Comparison of ENCODE assay signal across 9 cellular contexts in genomic region chr7:19117870-19118608, GRCh38. TPM values are rescaled to one million over a fixed set of nuclear protein-coding genes. Genes with fewer than 3 reads are reported as not detected.
DNase-seq lines count a peak whose midpoint lies in the region; ATAC-seq and TF ChIP-seq lines count a peak whose summit lies in the region.
"Had no signal": no experiment of that assay in that cellular context is flagged by ENCODE, and none has a peak within 500 bp of the region (broad histone marks: within the 10 kb centered on the region; RNA-seq: fewer than 3 reads in every experiment).

No MANE protein-coding gene starts in this region.

- no peaks in the 10 kb centered on the region for H3K36me3 Mint-ChIP-seq in activated naive CD8-positive, alpha-beta T cell treated with anti-CD3 and anti-CD28 coated beads, Interleukin-2, amount 50 U/mL, for 24 hours (ENCODE audit: low read depth)
- no peaks in the 10 kb centered on the region for H3K36me3 Mint-ChIP-seq in activated CD8-positive, alpha-beta T cell treated with anti-CD3 and anti-CD28 coated beads for 36 hours (ENCODE audit: low read depth)

- H3K27ac ChIP-seq in iPS-18a (ENCODE audit: low read length) (no peak overlapping the region), stomach (peak overlapping the region in 4 of 5 donors; percentile 26 to 84 (median 64)), thyroid gland (peak overlapping the region in 1 of 3 donors; percentile 14)

- TF ChIP-seq CTCF in HFF-Myc (IDR thresholded peaks at IDR 0.05; ENCODE audit: low read depth, low read length, missing control alignments) (peak; percentile 23), stomach (IDR thresholded peaks at IDR 0.05) (no peak), thyroid gland (IDR thresholded peaks at IDR 0.05) (no peak)
- no peak for TF ChIP-seq CTCF in activated CD8-positive, alpha-beta T cell treated with anti-CD3 and anti-CD28 coated beads for 36 hours (IDR thresholded peaks at IDR 0.05)

- ATAC-seq in activated naive CD8-positive, alpha-beta T cell treated with anti-CD3 and anti-CD28 coated beads, Interleukin-2, amount 50 U/mL, for 24 hours, result peak; percentile 17
- no peak for ATAC-seq in HG02885 (IDR thresholded peaks at IDR 0.05; ENCODE audit: poor library complexity, unreplicated experiment)
- no peak for ATAC-seq in activated CD8-positive, alpha-beta T cell treated with anti-CD3 and anti-CD28 coated beads for 36 hours

- peaks cover 2% of the 10 kb centered on the region for H3K4me1 Mint-ChIP-seq in activated naive CD8-positive, alpha-beta T cell treated with anti-CD3 and anti-CD28 coated beads, Interleukin-2, amount 50 U/mL, for 24 hours
- H3K4me1 Mint-ChIP-seq in activated CD8-positive, alpha-beta T cell treated with anti-CD3 and anti-CD28 coated beads for 36 hours (ENCODE audit: low read depth), result peaks cover 2% of the 10 kb centered on the region

- H3K4me3 ChIP-seq in HFF-Myc (replicated peaks; ENCODE audit: low read depth, low read length) (peak overlapping the region; percentile 94), iPS-18a (ENCODE audit: low read length) (peak overlapping the region; percentile 56), stomach (peak overlapping the region; percentile 58 to 70 (median 65)), thyroid gland (replicated peaks in 1 of 3) (peak overlapping the region in 1 of 3 donors; percentile 44)

- H3K36me3 ChIP-seq in iPS-18a (ENCODE audit: control insufficient read depth, low read depth, low read length) (no peaks in the 10 kb centered on the region), stomach (no peaks in the 10 kb centered on the region), thyroid gland (no peaks in the 10 kb centered on the region)

- POLR2A ChIA-PET in activated CD8-positive, alpha-beta T cell treated with anti-CD3 and anti-CD28 coated beads for 36 hours (lab: Charles Lee), result no interaction called here

- CTCF ChIA-PET in activated CD8-positive, alpha-beta T cell treated with anti-CD3 and anti-CD28 coated beads for 36 hours (lab: Charles Lee), result no interaction called here

- no peak for TF ChIP-seq POLR2A in stomach (IDR thresholded peaks at IDR 0.05)
- no peak for TF ChIP-seq POLR2A in thyroid gland (IDR thresholded peaks at IDR 0.05)

- no peak overlapping the region for H3K9ac ChIP-seq in iPS-18a (ENCODE audit: low read length)

- DNase-seq in HFF-Myc (ENCODE audit: extremely low read depth, low read depth) (no peak), stomach (no peak), thyroid gland (no peak)
- DNase-seq in activated naive CD8-positive, alpha-beta T cell treated with anti-CD3 and anti-CD28 coated beads, Interleukin-2, amount 50 U/mL, for 24 hours, result no peak
- DNase-seq in activated CD8-positive, alpha-beta T cell treated with anti-CD3 and anti-CD28 coated beads for 36 hours, result no peak
- DNase-seq in activated T-cell treated with anti-CD3 and anti-CD28 coated beads, Interleukin-2, amount 50 U/mL, for 48 hours, result no peak

- H3K9me3 ChIP-seq in iPS-18a (ENCODE audit: control insufficient read depth, low read depth, low read length) (peaks cover under 1% of the 10 kb centered on the region), stomach (no peaks in the 10 kb centered on the region), thyroid gland (no peaks in the 10 kb centered on the region)

- peaks cover 68% of the 10 kb centered on the region for H3K27me3 Mint-ChIP-seq in activated naive CD8-positive, alpha-beta T cell treated with anti-CD3 and anti-CD28 coated beads, Interleukin-2, amount 50 U/mL, for 24 hours
- H3K27me3 Mint-ChIP-seq in activated CD8-positive, alpha-beta T cell treated with anti-CD3 and anti-CD28 coated beads for 36 hours, result peaks cover 53% of the 10 kb centered on the region

- no peak overlapping the region for H3K4me3 Mint-ChIP-seq in activated naive CD8-positive, alpha-beta T cell treated with anti-CD3 and anti-CD28 coated beads, Interleukin-2, amount 50 U/mL, for 24 hours
- no peak overlapping the region for H3K4me3 Mint-ChIP-seq in activated CD8-positive, alpha-beta T cell treated with anti-CD3 and anti-CD28 coated beads for 36 hours

- H3K27me3 ChIP-seq in iPS-18a (ENCODE audit: control insufficient read depth, insufficient read depth, low read length), result peaks cover 89% of the 10 kb centered on the region
- peaks cover 0 to 87% (median 68%) of the 10 kb centered on the region in 3 donors for H3K27me3 ChIP-seq in stomach
- peaks cover 61% of the 10 kb centered on the region for H3K27me3 ChIP-seq in thyroid gland

- no peak overlapping the region for H3K27ac Mint-ChIP-seq in activated naive CD8-positive, alpha-beta T cell treated with anti-CD3 and anti-CD28 coated beads, Interleukin-2, amount 50 U/mL, for 24 hours
- H3K27ac Mint-ChIP-seq in activated CD8-positive, alpha-beta T cell treated with anti-CD3 and anti-CD28 coated beads for 36 hours, result no peak overlapping the region

- intact Hi-C loops in stomach (cut with DNase I; ENCODE audit: low total_unique reads) (no loop called here), thyroid gland (cut with DNase I) (no loop called here)
- intact Hi-C loops in activated CD8-positive, alpha-beta T cell treated with anti-CD3 and anti-CD28 coated beads for 36 hours (cut with micrococcal nuclease), result loop anchor here (10.0 kb wide), 1 partner anchor 1677 kb away; no protein-coding TSS in a partner anchor

- no peak for TF ChIP-seq EP300 in stomach (IDR thresholded peaks at IDR 0.05)

- peaks cover 4% of the 10 kb centered on the region for H3K9me3 Mint-ChIP-seq in activated naive CD8-positive, alpha-beta T cell treated with anti-CD3 and anti-CD28 coated beads, Interleukin-2, amount 50 U/mL, for 24 hours
- H3K9me3 Mint-ChIP-seq in activated CD8-positive, alpha-beta T cell treated with anti-CD3 and anti-CD28 coated beads for 36 hours, result no peaks in the 10 kb centered on the region

- 2 to 6% (median 6%) methylated on average over 21 to 51 of the region's 51 CpGs for WGBS in stomach, 5 donors
- WGBS in thyroid gland, 2 donors, result 3 to 9% methylated on average over 20 to 37 of the region's 51 CpGs

- H3K4me1 ChIP-seq in iPS-18a (ENCODE audit: control insufficient read depth, low read depth, low read length) (peaks cover 20% of the 10 kb centered on the region), stomach (peaks cover 11 to 38% (median 27%) of the 10 kb centered on the region in 4 donors), thyroid gland (peaks cover 20 to 30% of the 10 kb centered on the region in 2 donors)

RNA-seq across cellular contexts. Expression of gene TWIST1, which starts 0.6 kb away (rescaled TPM):
- total RNA-seq in stomach (100 to 1,000 TPM in 1 of 5 donors, 1 to 10 TPM in 2, under 1 TPM in 1, not detected in 1; 0.58 to 169 (median 5.6) TPM), thyroid gland (1 to 10 TPM; 3.8 to 7.8 (median 5.0) TPM)
- polyA plus RNA-seq in stomach, result 1 to 10 TPM; 1.2 to 4.6 (median 3.2) TPM
- under 1 TPM in 1 of 2 experiments, not detected in 1; 0.20 TPM for total RNA-seq in activated CD8-positive, alpha-beta T cell treated with anti-CD3 and anti-CD28 coated beads for 36 hours

RNA-seq across cellular contexts. Expression of gene FERD3L, which starts 27.2 kb away (rescaled TPM):
- total RNA-seq in stomach (not detected), thyroid gland (not detected)
- not detected for polyA plus RNA-seq in stomach
- not detected for total RNA-seq in activated CD8-positive, alpha-beta T cell treated with anti-CD3 and anti-CD28 coated beads for 36 hours
- total RNA-seq: lung had no signal
- polyA plus RNA-seq: lung had no signal
